ENCODE assay signal across 8 cellular contexts in genomic region chr22:36387914-36388864, GRCh38. TPM values are rescaled to one million over a fixed set of nuclear protein-coding genes. Genes with fewer than 3 reads are reported as not detected.
DNase-seq lines count a peak whose midpoint lies in the region; ATAC-seq and TF ChIP-seq lines count a peak whose summit lies in the region.

MYH9 (minus strand) TSS chr22:36387967; CDS start chr22:36349236, 38,731 bp downstream.

- peak within 1 kb of the TSS; percentile 82 for H3K9ac ChIP-seq in Karpas-422 (ENCODE audit: low read length)

- peak within 1 kb of the TSS; percentile 63 for H2AFZ ChIP-seq in Karpas-422 (ENCODE audit: low read length)

- peak; percentile 99 for TF ChIP-seq POLR2A in esophagus muscularis mucosa (IDR thresholded peaks at IDR 0.05; ENCODE audit: low read depth)

- intact Hi-C loops in esophagus muscularis mucosa (cut with DNase I) = loop anchor here (2.0 to 5.0 kb wide), 2 partner anchors 57 to 79 kb away; no protein-coding TSS in a partner anchor

- peak; percentile 93 for DNase-seq in DMS79 (lab: John Stamatoyannopoulos, UW)
- peak; percentile 99 for DNase-seq in Karpas-422
- peak; percentile 99 for DNase-seq in RKO (ENCODE audit: low spot score)
- peak; percentile 98 for DNase-seq in activated T-helper 1 cell treated with Interleukin-2 at 50 U/mL for 16 hours (ENCODE audit: low read depth)
- DNase-seq in esophagus muscularis mucosa (ENCODE audit: extremely low spot score) = peak; percentile 100
- DNase-seq in stimulated activated CD8-positive, alpha-beta memory T cell treated with anti-CD3 and anti-CD28 coated beads, Interleukin-7, amount 100 ng/mL, for 4 hours (ENCODE audit: low read depth in 2 of 2) = peak; percentile 98 to 99

- H3K27me3 ChIP-seq in Karpas-422 (ENCODE audit: low read length) (no peaks in the 10 kb centered on the region), esophagus muscularis mucosa (no peaks in the 10 kb centered on the region), muscle layer of duodenum (ENCODE audit: low read depth, low read length) (no peaks in the 10 kb centered on the region)

- H3K27ac ChIP-seq in Karpas-422 (ENCODE audit: low read length) (peak within 1 kb of the TSS; percentile 94), esophagus muscularis mucosa (replicated peaks in 1 of 4) (peak within 1 kb of the TSS; percentile 95 to 100 (median 98)), muscle layer of duodenum (ENCODE audit: low read length) (peak within 1 kb of the TSS; percentile 91)

- no peaks in the 10 kb centered on the region; the same call in 1 of the 2 replicates for H3K36me3 ChIP-seq in Karpas-422 (ENCODE audit: insufficient read depth, low read length)
- H3K36me3 ChIP-seq in esophagus muscularis mucosa = peaks cover 0 to 5% (median 0%) of the 10 kb centered on the region in 4 donors
- H3K36me3 ChIP-seq in muscle layer of duodenum (ENCODE audit: control insufficient read depth in 1 of 2, insufficient read depth in 2 of 2, low read length in 2 of 2) = peaks cover 0 to 18% of the 10 kb centered on the region in 2 donors

- WGBS in esophagus muscularis mucosa = 5% methylated on average over 23 of the region's 55 CpGs

- peak within 1 kb of the TSS; percentile 79 for H3K4me3 ChIP-seq in Karpas-422 (ENCODE audit: low read length)
- peak within 1 kb of the TSS; percentile 73 to 94 (median 84) for H3K4me3 ChIP-seq in esophagus muscularis mucosa
- H3K4me3 ChIP-seq in muscle layer of duodenum (ENCODE audit: low read depth in 1 of 2, low read length in 2 of 2) = peak within 1 kb of the TSS; percentile 88 to 89

- peak in 1 of 3 experiments; percentile 2 for TF ChIP-seq CTCF in esophagus muscularis mucosa (IDR thresholded peaks at IDR 0.05)

- no peak for TF ChIP-seq EP300 in esophagus muscularis mucosa (IDR thresholded peaks at IDR 0.05)

- peak within 1 kb of the TSS; percentile 87 for H3K4me2 ChIP-seq in Karpas-422 (ENCODE audit: low read depth, low read length, poor library complexity, severe bottlenecking)

- peak; percentile 59 for ATAC-seq in GM21786 (IDR thresholded peaks at IDR 0.05; ENCODE audit: unreplicated experiment)

- H3K9me3 ChIP-seq in Karpas-422 (ENCODE audit: low read length) = no peaks in the 10 kb centered on the region
- H3K9me3 ChIP-seq in esophagus muscularis mucosa = no peaks in the 10 kb centered on the region
- H3K9me3 ChIP-seq in muscle layer of duodenum (ENCODE audit: control insufficient read depth in 1 of 2, low read length in 2 of 2) = no peaks in the 10 kb centered on the region

- H3K4me1 ChIP-seq in Karpas-422 (ENCODE audit: low read length) (peaks cover 38% of the 10 kb centered on the region), esophagus muscularis mucosa (peaks cover 13 to 48% (median 34%) of the 10 kb centered on the region in 4 donors), muscle layer of duodenum (ENCODE audit: control insufficient read depth in 1 of 2, insufficient read depth in 2 of 2, low read length in 2 of 2) (peaks cover 9 to 13% of the 10 kb centered on the region in 2 donors)

- H4K20me1 ChIP-seq in Karpas-422 (ENCODE audit: insufficient read depth, low read depth, low read length) = peaks cover 17% of the 10 kb centered on the region

- H3K79me2 ChIP-seq in Karpas-422 (ENCODE audit: low read length) = peaks cover 41% of the 10 kb centered on the region

- H3K9me2 ChIP-seq in Karpas-422 (replicated peaks; ENCODE audit: insufficient read depth, low read length) = no peaks in the 10 kb centered on the region

RNA-seq across cellular contexts. Expression of gene MYH9, which starts in this region (rescaled TPM):
- total RNA-seq in Karpas-422 (2014; rRNA removed; shearing (Covaris generic); ENCODE audit: low replicate concordance) = 57.5 and 95.1 TPM in 2 replicates
- 100 to 1,000 TPM; 241 to 387 (median 358) TPM for total RNA-seq in esophagus muscularis mucosa

Comparison
In these comparisons a context has a peak if more than half of its experiments do, and no peak if none do; other contexts are left out.
1. Peak in every context shown above with its lines: DNase-seq, ATAC-seq, H3K4me3 ChIP-seq and H3K27ac ChIP-seq.